In the genomic region with DNA sequence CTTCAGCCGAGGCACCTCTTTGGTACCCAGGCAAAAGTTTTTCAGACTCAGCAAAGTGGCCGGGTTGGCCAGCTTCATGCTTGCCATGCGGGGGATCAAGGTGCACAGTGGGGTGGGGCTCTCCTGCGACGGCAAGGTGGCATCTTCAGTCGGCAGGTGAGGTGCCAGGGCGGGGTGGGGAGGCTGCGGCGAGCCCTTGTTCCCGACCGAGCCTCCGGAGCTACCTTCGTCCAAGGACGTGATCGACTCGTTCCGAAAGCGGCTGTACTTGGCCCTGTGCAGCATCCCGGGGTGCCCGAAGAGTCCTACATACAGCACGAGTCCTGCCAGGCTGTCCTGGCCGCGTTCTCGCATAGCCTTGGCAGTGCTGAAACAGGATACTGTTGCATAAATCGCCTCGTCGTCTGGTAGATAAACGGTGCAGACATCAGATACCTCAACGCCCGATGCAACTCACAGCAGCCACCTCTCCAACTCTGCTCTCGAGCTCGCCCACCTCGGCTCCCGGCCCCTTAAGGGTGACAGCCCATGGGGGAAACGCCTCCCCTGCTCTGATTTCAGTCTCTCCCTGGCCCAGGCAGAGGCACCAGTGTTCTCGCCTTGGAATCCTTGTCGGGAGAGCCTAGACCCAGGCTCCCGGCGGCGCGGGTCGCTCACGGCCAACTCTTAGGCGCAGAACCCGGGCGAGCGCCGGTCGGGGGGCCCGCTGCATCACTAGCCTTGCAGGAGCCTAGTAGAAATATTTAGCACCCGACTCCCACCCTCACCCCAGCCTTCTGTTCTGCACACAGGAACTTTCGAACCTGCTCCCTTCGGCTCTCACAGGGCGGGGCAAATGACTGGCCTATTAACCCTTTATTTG, we compare ENCODE assay signal across 8 cellular contexts. TPM values are rescaled to one million over a fixed set of nuclear protein-coding genes. Genes with fewer than 3 reads are reported as not detected.
DNase-seq lines count a peak whose midpoint lies in the region; ATAC-seq, FAIRE-seq and TF ChIP-seq lines count a peak whose summit lies in the region.

No MANE protein-coding gene starts in this region.

- intact Hi-C loops in Calu3 (cut with micrococcal nuclease; ENCODE audit: unreplicated experiment): loop anchor here (2.0 to 10.0 kb wide), 2 partner anchors 16 to 608 kb away; no protein-coding TSS in a partner anchor

- no peaks in the 10 kb centered on the region for H3K9me3 ChIP-seq in iPS-18c (ENCODE audit: control insufficient read depth, insufficient read depth, low read length)

- CTCF ChIA-PET in Calu3 (lab: Charles Lee): interaction anchor here (0.6 to 1.3 kb wide), 6 partner anchors 13 to 173 kb away, joined by 3 to 7 read pairs (median 5); no protein-coding TSS in a partner anchor

- H3K4me1 Mint-ChIP-seq in Calu3 (ENCODE audit: low read depth, unreplicated experiment): peaks cover 33% of the 10 kb centered on the region

- peak overlapping the region; percentile 74 for H3K4me3 ChIP-seq in iPS-18c (ENCODE audit: insufficient read depth, low read depth, low read length)
- peak overlapping the region; percentile 64 for H3K4me3 ChIP-seq in skeletal muscle cell (ENCODE audit: low read depth, low read length)

- H3K36me3 Mint-ChIP-seq in Calu3 (ENCODE audit: insufficient read depth, unreplicated experiment): peaks cover 13% of the 10 kb centered on the region

- TF ChIP-seq CTCF in Calu3 (IDR thresholded peaks at IDR 0.05; ENCODE audit: unreplicated experiment): no peak

- no peak for ATAC-seq in HG03175 (IDR thresholded peaks at IDR 0.05; ENCODE audit: unreplicated experiment)

- DNase-seq in Calu3 (peak; percentile 18), LHCN-M2 (ENCODE audit: low read depth) (peak; percentile 49), astrocyte of the hippocampus (ENCODE audit: low read depth, low spot score) (peak; percentile 70), skeletal muscle cell (ENCODE audit: low read depth) (no peak), RCC 7860 (ENCODE audit: low spot score) (no peak), NCI-H1105 treated with DMSO at 0.1 percent for 48 hours (lab: John Stamatoyannopoulos, UW) (no peak)

- no peaks in the 10 kb centered on the region for H3K27me3 Mint-ChIP-seq in Calu3 (ENCODE audit: unreplicated experiment)

- BruUV-seq in Calu3 (replicated peaks; lab: Mats Ljungman, UMichigan): TSS peak; percentile 27

- peak overlapping the region; percentile 70 for H3K4me3 Mint-ChIP-seq in Calu3 (ENCODE audit: low read depth, unreplicated experiment)

- no peak for FAIRE-seq in RCC 7860 (lab: Jason Lieb, UNC)

- H3K27ac Mint-ChIP-seq in Calu3 (ENCODE audit: unreplicated experiment): peak overlapping the region; percentile 67

- no peaks in the 10 kb centered on the region for H3K9me3 Mint-ChIP-seq in Calu3 (ENCODE audit: low read depth, unreplicated experiment)

RNA-seq across cellular contexts. Expression of a gene that starts 0.8 kb away (rescaled TPM):
- total RNA-seq in Calu3 (2022) (1.2 and 1.9 TPM in 2 replicates), LHCN-M2 (2014; rRNA removed) (2.1 and 2.4 TPM in 2 replicates)
- 0.43 TPM for polyA plus RNA-seq in LHCN-M2 (2012)

Comparison
In these comparisons a context has a peak if more than half of its experiments do, and no peak if none do; other contexts are left out.
1. DNase-seq: peak in Calu3 (single experiment), LHCN-M2 (single experiment) and astrocyte of the hippocampus (single experiment); none in skeletal muscle cell (single experiment), RCC 7860 (single experiment) and NCI-H1105 treated with DMSO at 0.1 percent for 48 hours (single experiment).